In genomic region chr17:28712037-28712704, GRCh38 we compare ENCODE assay signal across 8 cellular contexts. TPM values are rescaled to one million over a fixed set of nuclear protein-coding genes. Genes with fewer than 3 reads are reported as not detected.
DNase-seq lines count a peak whose midpoint lies in the region; ATAC-seq and TF ChIP-seq lines count a peak whose summit lies in the region.

No MANE protein-coding gene starts in this region.

- no peak for TF ChIP-seq CTCF in heart right ventricle (IDR thresholded peaks at IDR 0.05)

- WGBS in heart right ventricle, 2 donors, result 31 to 35% methylated on average over 34 of the region's 34 CpGs

- peaks cover 20% of the 10 kb centered on the region for H3K4me1 Mint-ChIP-seq in activated T-helper 1 cell treated with anti-CD3 and anti-CD28 coated beads, Interleukin-12 subunit alpha, Interleukin-12 subunit beta, Interleukin-2, Interleukin-4 antibody, amounts not matched to agents 30 ng/mL and 10 ng/mL and 1 ng/mL, durations not matched to agents 14 hours and 24 hours and 36 hours (ENCODE audit: low read depth)

- H3K27me3 ChIP-seq in heart right ventricle (peaks cover 0 to 8% (median 3%) of the 10 kb centered on the region in 7 donors), skeletal muscle tissue (ENCODE audit: control insufficient read depth in 3 of 3, insufficient read depth in 3 of 3, low read length in 3 of 3) (peaks cover 4 to 38% (median 34%) of the 10 kb centered on the region in 3 donors)

- H3K9me3 Mint-ChIP-seq in activated T-helper 1 cell treated with anti-CD3 and anti-CD28 coated beads, Interleukin-12 subunit alpha, Interleukin-12 subunit beta, Interleukin-2, Interleukin-4 antibody, amounts not matched to agents 30 ng/mL and 10 ng/mL and 1 ng/mL, durations not matched to agents 14 hours and 24 hours and 36 hours, result no peaks in the 10 kb centered on the region

- intact Hi-C loops in activated T-helper 1 cell treated with anti-CD3 and anti-CD28 coated beads, Interleukin-12 subunit alpha, Interleukin-12 subunit beta, Interleukin-2, Interleukin-4 antibody, amounts not matched to agents 30 ng/mL and 10 ng/mL and 1 ng/mL, durations not matched to agents 14 hours and 24 hours and 36 hours (cut with micrococcal nuclease), result loop anchor here (10.0 kb wide), 1 partner anchor 683 kb away; the partner anchor contains the start of gene TAOK1
- intact Hi-C loops in heart right ventricle (cut with DNase I), result no loop called here

- peaks cover 2% of the 10 kb centered on the region for H3K36me3 Mint-ChIP-seq in activated T-helper 1 cell treated with anti-CD3 and anti-CD28 coated beads, Interleukin-12 subunit alpha, Interleukin-12 subunit beta, Interleukin-2, Interleukin-4 antibody, amounts not matched to agents 30 ng/mL and 10 ng/mL and 1 ng/mL, durations not matched to agents 14 hours and 24 hours and 36 hours (ENCODE audit: low read depth)

- no peaks in the 10 kb centered on the region for H3K9me3 ChIP-seq in heart right ventricle
- H3K9me3 ChIP-seq in skeletal muscle tissue (ENCODE audit: control insufficient read depth in 3 of 3, low read length in 3 of 3), result no peaks in the 10 kb centered on the region

- TF ChIP-seq POLR2A in GM15510 (IDR thresholded peaks at IDR 0.05; ENCODE audit: borderline replicate concordance, extremely low read depth, insufficient read length), result peak; percentile 37

- H3K4me3 ChIP-seq in heart right ventricle (peak overlapping the region; percentile 45 to 88 (median 66)), skeletal muscle tissue (ENCODE audit: low read length in 3 of 3) (peak overlapping the region; percentile 72 to 80 (median 80))

- H3K27me3 Mint-ChIP-seq in activated T-helper 1 cell treated with anti-CD3 and anti-CD28 coated beads, Interleukin-12 subunit alpha, Interleukin-12 subunit beta, Interleukin-2, Interleukin-4 antibody, amounts not matched to agents 30 ng/mL and 10 ng/mL and 1 ng/mL, durations not matched to agents 14 hours and 24 hours and 36 hours (ENCODE audit: insufficient read depth), result peaks cover 16% of the 10 kb centered on the region

- H3K27ac ChIP-seq in heart right ventricle (peak overlapping the region; percentile 68 to 95 (median 90)), skeletal muscle tissue (ENCODE audit: low read depth, low read length) (peak overlapping the region; percentile 83)

- H3K27ac Mint-ChIP-seq in activated T-helper 1 cell treated with anti-CD3 and anti-CD28 coated beads, Interleukin-12 subunit alpha, Interleukin-12 subunit beta, Interleukin-2, Interleukin-4 antibody, amounts not matched to agents 30 ng/mL and 10 ng/mL and 1 ng/mL, durations not matched to agents 14 hours and 24 hours and 36 hours, result peak overlapping the region; percentile 92

- peak overlapping the region; percentile 86 for H3K4me3 Mint-ChIP-seq in activated T-helper 1 cell treated with anti-CD3 and anti-CD28 coated beads, Interleukin-12 subunit alpha, Interleukin-12 subunit beta, Interleukin-2, Interleukin-4 antibody, amounts not matched to agents 30 ng/mL and 10 ng/mL and 1 ng/mL, durations not matched to agents 14 hours and 24 hours and 36 hours

- H3K9ac ChIP-seq in skeletal muscle tissue (ENCODE audit: low read depth in 1 of 3, low read length in 3 of 3), result peak overlapping the region; percentile 51 to 82 (median 75)

- H3K4me1 ChIP-seq in heart right ventricle, result peaks cover 0 to 39% (median 25%) of the 10 kb centered on the region in 9 donors
- H3K4me1 ChIP-seq in skeletal muscle tissue (ENCODE audit: control insufficient read depth in 3 of 3, insufficient read depth in 3 of 3, low read length in 3 of 3), result peaks cover 15 to 26% (median 25%) of the 10 kb centered on the region in 3 donors

- DNase-seq in NCI-H1930 (lab: John Stamatoyannopoulos, UW) (peak; percentile 35 to 53), heart right ventricle (peak; percentile 55 to 68), NCI-H748 treated with DMSO at 0.1 percent for 48 hours (lab: John Stamatoyannopoulos, UW) (no peak)
- peak; percentile 62 for DNase-seq in activated T-helper 1 cell treated with anti-CD3 and anti-CD28 coated beads, Interleukin-12 subunit alpha, Interleukin-12 subunit beta, Interleukin-2, Interleukin-4 antibody, amounts not matched to agents 30 ng/mL and 10 ng/mL and 1 ng/mL, durations not matched to agents 14 hours and 24 hours and 36 hours (ENCODE audit: low spot score)

- H3K36me3 ChIP-seq in heart right ventricle (peaks cover 0 to 24% (median 0%) of the 10 kb centered on the region in 9 donors), skeletal muscle tissue (ENCODE audit: control insufficient read depth in 3 of 3, insufficient read depth in 3 of 3, low read length in 3 of 3) (peaks cover 0 to 14% (median 2%) of the 10 kb centered on the region in 3 donors)

- ATAC-seq in heart right ventricle, result peak in 7 of 8 donors; percentile 5 to 46 (median 18)
- no peak for ATAC-seq in HG03457 (IDR thresholded peaks at IDR 0.05; ENCODE audit: unreplicated experiment)
- ATAC-seq in HG03565 (IDR thresholded peaks at IDR 0.05; ENCODE audit: unreplicated experiment), result no peak

RNA-seq across cellular contexts. Expression of gene PROCA1, which starts 0.5 kb away (rescaled TPM):
- total RNA-seq in activated T-helper 1 cell treated with anti-CD3 and anti-CD28 coated beads, Interleukin-12 subunit alpha, Interleukin-12 subunit beta, Interleukin-2, Interleukin-4 antibody, amounts not matched to agents 30 ng/mL and 10 ng/mL and 1 ng/mL, durations not matched to agents 14 hours and 24 hours and 36 hours, result 4.4 and 5.2 TPM in 2 replicates
- total RNA-seq in heart right ventricle (1 to 10 TPM in 9 of 10 donors, under 1 TPM in 1; 0.76 to 2.1 (median 1.3) TPM), skeletal muscle tissue (0.52 TPM)
- 1 to 10 TPM in 1 of 2 donors, under 1 TPM in 1; 0.74 to 4.9 TPM for polyA plus RNA-seq in heart right ventricle

RNA-seq across cellular contexts. Expression of gene RAB34, which starts 5.5 kb away (rescaled TPM):
- total RNA-seq in activated T-helper 1 cell treated with anti-CD3 and anti-CD28 coated beads, Interleukin-12 subunit alpha, Interleukin-12 subunit beta, Interleukin-2, Interleukin-4 antibody, amounts not matched to agents 30 ng/mL and 10 ng/mL and 1 ng/mL, durations not matched to agents 14 hours and 24 hours and 36 hours, result 17.6 and 18.2 TPM in 2 replicates
- total RNA-seq in heart right ventricle, result 10 to 100 TPM in 7 of 10 donors, 1 to 10 TPM in 3; 7.0 to 25.0 (median 10.4) TPM
- 10 to 100 TPM; 25.2 to 37.3 TPM for polyA plus RNA-seq in heart right ventricle
- 44.9 TPM for total RNA-seq in skeletal muscle tissue

RNA-seq across cellular contexts. Expression of gene RPL23A, which starts 7.6 kb away (rescaled TPM):
- total RNA-seq in activated T-helper 1 cell treated with anti-CD3 and anti-CD28 coated beads, Interleukin-12 subunit alpha, Interleukin-12 subunit beta, Interleukin-2, Interleukin-4 antibody, amounts not matched to agents 30 ng/mL and 10 ng/mL and 1 ng/mL, durations not matched to agents 14 hours and 24 hours and 36 hours, result 1,513 and 1,534 TPM in 2 replicates
- total RNA-seq in heart right ventricle (100 to 1,000 TPM; 807 to 986 (median 861) TPM), skeletal muscle tissue (880 TPM)
- polyA plus RNA-seq in heart right ventricle, result 1,000 to 10,000 TPM in 1 of 2 donors, 100 to 1,000 TPM in 1; 300 to 1,566 TPM

RNA-seq across cellular contexts. Expression of gene TLCD1, which starts 13.9 kb away (rescaled TPM):
- 9.5 and 11.5 TPM in 2 replicates for total RNA-seq in activated T-helper 1 cell treated with anti-CD3 and anti-CD28 coated beads, Interleukin-12 subunit alpha, Interleukin-12 subunit beta, Interleukin-2, Interleukin-4 antibody, amounts not matched to agents 30 ng/mL and 10 ng/mL and 1 ng/mL, durations not matched to agents 14 hours and 24 hours and 36 hours
- 1 to 10 TPM in 4 of 10 donors, under 1 TPM in 6; 0.36 to 1.8 (median 0.89) TPM for total RNA-seq in heart right ventricle
- polyA plus RNA-seq in heart right ventricle, result 1 to 10 TPM; 3.4 to 9.3 TPM
- 1.6 TPM for total RNA-seq in skeletal muscle tissue

RNA-seq across cellular contexts. Expression of gene NEK8, which starts 16.4 kb away (rescaled TPM):
- 5.2 and 5.4 TPM in 2 replicates for total RNA-seq in activated T-helper 1 cell treated with anti-CD3 and anti-CD28 coated beads, Interleukin-12 subunit alpha, Interleukin-12 subunit beta, Interleukin-2, Interleukin-4 antibody, amounts not matched to agents 30 ng/mL and 10 ng/mL and 1 ng/mL, durations not matched to agents 14 hours and 24 hours and 36 hours
- total RNA-seq in heart right ventricle, result 1 to 10 TPM in 4 of 10 donors, under 1 TPM in 6; 0.38 to 2.8 (median 0.82) TPM
- polyA plus RNA-seq in heart right ventricle, result 1 to 10 TPM; 1.1 to 1.8 TPM
- 0.52 TPM for total RNA-seq in skeletal muscle tissue

Comparison
In these comparisons a context has a peak if more than half of its experiments do, and no peak if none do; other contexts are left out.
1. ATAC-seq: peak in heart right ventricle (7 of 8); none in HG03457 (single experiment) and HG03565 (single experiment).